In genomic region chr14:95359974-95360826, GRCh38 we compare ENCODE assay signal across 10 cellular contexts. TPM values are rescaled to one million over a fixed set of nuclear protein-coding genes. Genes with fewer than 3 reads are reported as not detected.
DNase-seq lines count a peak whose midpoint lies in the region; ATAC-seq and TF ChIP-seq lines count a peak whose summit lies in the region.
"Had no signal": no experiment of that assay in that cellular context is flagged by ENCODE, and none has a peak within 500 bp of the region (broad histone marks: within the 10 kb centered on the region; RNA-seq: fewer than 3 reads in every experiment).

No MANE protein-coding gene starts in this region.

- DNase-seq in GM13976 (ENCODE audit: low spot score) = peak; percentile 55
- peak; percentile 35 for DNase-seq in dermis blood vessel endothelial cell
- DNase-seq in islet precursor cell = peak; percentile 87
- DNase-seq in renal cortical epithelial cell (ENCODE audit: low read depth) = peak; percentile 87
- DNase-seq in NCI-H2029 (lab: John Stamatoyannopoulos, UW) = no peak
- no peak for DNase-seq in GOT3 (lab: John Stamatoyannopoulos, UW)
- DNase-seq in GM10266 (ENCODE audit: extremely low spot score) = no peak
- DNase-seq: CD8-positive, alpha-beta memory T cell; IMR-90 had no signal

- no peak for TF ChIP-seq CTCF in GM13976 (IDR thresholded peaks at IDR 0.05; ENCODE audit: borderline replicate concordance, control extremely low read depth, extremely low read depth, insufficient read depth, missing control alignments)
- no peak for TF ChIP-seq CTCF in GM10266 (IDR thresholded peaks at IDR 0.05; ENCODE audit: control insufficient read depth, insufficient read depth, low read depth, missing control alignments)

- in situ Hi-C loops in GM13976 (cut with MboI; ENCODE audit: low sequenced_read_pairs, unreplicated experiment) = no loop called here

- ATAC-seq in HG02610 (IDR thresholded peaks at IDR 0.05; ENCODE audit: unreplicated experiment) = no peak

RNA-seq across cellular contexts. Expression of gene CLMN, which starts 40.5 kb away (rescaled TPM):
- 0.68 and 1.5 TPM in 2 replicates for total RNA-seq in dermis blood vessel endothelial cell
- total RNA-seq in renal cortical epithelial cell = 19.6 and 30.3 TPM in 2 replicates

Comparison
In these comparisons a context has a peak if more than half of its experiments do, and no peak if none do; other contexts are left out.
1. DNase-seq: peak in GM13976 (single experiment), dermis blood vessel endothelial cell (single experiment), islet precursor cell (single experiment) and renal cortical epithelial cell (single experiment); none in NCI-H2029 (single experiment), GOT3 (single experiment) and GM10266 (single experiment).